ENCODE assay signal across 12 cellular contexts in the genomic region with DNA sequence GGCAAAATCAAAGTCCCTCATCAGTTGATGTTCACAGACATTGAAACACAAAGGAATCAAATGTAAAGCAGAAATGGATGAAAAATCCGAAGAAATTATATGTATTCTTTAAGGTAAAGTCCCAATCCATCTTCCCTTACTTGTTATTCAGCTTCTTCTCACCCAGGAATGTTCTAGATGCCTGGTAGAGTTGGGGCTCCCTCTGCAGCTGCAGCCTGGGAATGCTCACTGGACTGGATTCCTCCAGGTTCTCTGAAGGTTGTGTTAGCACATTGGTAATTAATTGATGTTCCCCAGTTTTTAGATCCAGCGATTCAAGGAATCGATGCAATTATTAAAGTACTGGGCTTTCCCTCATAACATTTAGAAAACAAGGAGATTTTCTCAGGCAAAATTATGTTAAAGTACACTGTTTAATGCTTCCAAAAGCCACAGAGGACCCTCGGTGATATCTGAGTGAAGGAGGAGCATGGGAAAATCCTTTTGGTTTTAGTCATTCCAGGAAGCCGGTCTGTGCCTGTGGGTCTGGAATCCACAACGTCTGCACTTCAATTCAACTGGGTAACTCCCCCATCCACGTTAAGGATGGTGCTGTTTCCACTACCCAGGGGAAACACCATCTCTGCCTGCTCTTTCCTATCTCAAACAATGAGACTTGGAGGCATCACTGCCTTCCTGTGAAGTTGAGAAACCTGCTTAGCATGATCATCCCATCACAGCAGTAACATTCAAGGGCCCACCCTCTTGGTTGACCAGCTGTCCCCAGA. TPM values are rescaled to one million over a fixed set of nuclear protein-coding genes. Genes with fewer than 3 reads are reported as not detected.
A peak's percentile ranks its signal among the peaks of the same experiment; 100 is the strongest.
DNase-seq lines count a peak whose midpoint lies in the region; ATAC-seq and TF ChIP-seq lines count a peak whose summit lies in the region.
"Had no signal": no experiment of that assay in that cellular context is flagged by ENCODE, and none has a peak within 500 bp of the region (broad histone marks: within the 10 kb centered on the region; RNA-seq: fewer than 3 reads in every experiment).

No MANE protein-coding gene starts in this region.

- H3K4me1 ChIP-seq in breast epithelium (no peaks in the 10 kb centered on the region), adipocyte (ENCODE audit: control insufficient read depth, insufficient read depth, low read length) (peaks cover 11% of the 10 kb centered on the region)

- BruUV-seq in MCF 10A (replicated peaks; lab: Mats Ljungman, UMichigan) = no TSS peak

- TF ChIP-seq CTCF in MCF 10A (IDR thresholded peaks at IDR 0.05; ENCODE audit: unreplicated experiment) (peak; percentile 24), breast epithelium (IDR thresholded peaks at IDR 0.05) (no peak), fibroblast of villous mesenchyme (IDR thresholded peaks at IDR 0.05; ENCODE audit: insufficient read depth, low read depth, low read length) (peak; percentile 53), type B pancreatic cell (conservative IDR thresholded peaks at IDR 0.05) (peak; percentile 28)

- H3K36me3 Mint-ChIP-seq in MCF 10A (ENCODE audit: insufficient read depth, unreplicated experiment) (no peaks in the 10 kb centered on the region), type B pancreatic cell (no peaks in the 10 kb centered on the region)

- no peak overlapping the region for H3K4me3 Mint-ChIP-seq in MCF 10A (ENCODE audit: unreplicated experiment)
- no peak overlapping the region for H3K4me3 Mint-ChIP-seq in type B pancreatic cell

- H3K9me3 Mint-ChIP-seq in MCF 10A (ENCODE audit: unreplicated experiment) (no peaks in the 10 kb centered on the region), type B pancreatic cell (no peaks in the 10 kb centered on the region)

- H3K27me3 ChIP-seq in breast epithelium (no peaks in the 10 kb centered on the region), adipocyte (replicated peaks; ENCODE audit: control insufficient read depth, insufficient read depth, low read length) (peaks cover 51% of the 10 kb centered on the region)

- CTCF ChIA-PET in MCF 10A (lab: Yijun Ruan, JAX) = interaction anchor here (0.6 to 1.1 kb wide), 2 partner anchors 9 to 36 kb away, joined by 3 read pairs; no protein-coding TSS in a partner anchor

- H3K4me3 ChIP-seq in breast epithelium (no peak overlapping the region), adipocyte (ENCODE audit: low read length) (no peak overlapping the region), fibroblast of villous mesenchyme (ENCODE audit: low read depth, low read length) (no peak overlapping the region)

- no peak overlapping the region for H3K27ac ChIP-seq in breast epithelium

- DNase-seq in MCF 10A (ENCODE audit: unreplicated experiment) = peak; percentile 27
- no peak for DNase-seq in breast epithelium (ENCODE audit: low spot score in 2 of 2)
- DNase-seq in adipocyte (ENCODE audit: low read depth) = peak; percentile 25
- peak; percentile 24 for DNase-seq in fibroblast of villous mesenchyme (ENCODE audit: low read depth)
- no peak for DNase-seq in type B pancreatic cell (ENCODE audit: extremely low spot score, unreplicated experiment)
- no peak for DNase-seq in NCI-H526 (lab: John Stamatoyannopoulos, UW)
- no peak for DNase-seq in NCI-H774 (lab: John Stamatoyannopoulos, UW)
- DNase-seq: aorta, KG1, NCI-H2171 had no signal

- intact Hi-C loops in MCF 10A (cut with micrococcal nuclease) (loop anchor here (1.0 kb wide), 1 partner anchor 170 kb away; no protein-coding TSS in a partner anchor), breast epithelium (cut with DNase I; ENCODE audit: low total_unique reads) (no loop called here)

- POLR2A ChIA-PET in MCF 10A (lab: Yijun Ruan, JAX) = interaction anchor here (0.6 kb wide), 1 partner anchor 94 kb away, joined by 5 read pairs; no protein-coding TSS in a partner anchor

- TF ChIP-seq POLR2A in breast epithelium (IDR thresholded peaks at IDR 0.05) = no peak

- ATAC-seq in HG02973 (IDR thresholded peaks at IDR 0.05; ENCODE audit: unreplicated experiment) = no peak

- H3K27me3 Mint-ChIP-seq in MCF 10A (ENCODE audit: insufficient read depth, unreplicated experiment) = no peaks in the 10 kb centered on the region
- no peaks in the 10 kb centered on the region for H3K27me3 Mint-ChIP-seq in type B pancreatic cell

- H3K9ac ChIP-seq in adipocyte (ENCODE audit: low read length) = no peak overlapping the region

- H3K9me3 ChIP-seq in breast epithelium = no peaks in the 10 kb centered on the region
- H3K9me3 ChIP-seq in adipocyte (ENCODE audit: control insufficient read depth, low read length) = no peaks in the 10 kb centered on the region

- H3K27ac Mint-ChIP-seq in MCF 10A (ENCODE audit: low read depth, unreplicated experiment) = no peak overlapping the region
- no peak overlapping the region for H3K27ac Mint-ChIP-seq in type B pancreatic cell

- H3K4me1 Mint-ChIP-seq in MCF 10A (ENCODE audit: insufficient read depth, unreplicated experiment) = no peaks in the 10 kb centered on the region
- H3K4me1 Mint-ChIP-seq in type B pancreatic cell (ENCODE audit: unreplicated experiment) = no peaks in the 10 kb centered on the region

- H3K36me3 ChIP-seq in breast epithelium = no peaks in the 10 kb centered on the region
- no peaks in the 10 kb centered on the region for H3K36me3 ChIP-seq in adipocyte (ENCODE audit: control insufficient read depth, insufficient read depth, low read length, severe bottlenecking)

RNA-seq across cellular contexts. Expression of a gene that starts 22.0 kb away (rescaled TPM):
- total RNA-seq in MCF 10A (2022) (not detected in 2 replicates), breast epithelium (under 1 TPM in 1 of 3 donors, not detected in 2; 0.32 TPM), fibroblast of villous mesenchyme (not detected in 2 replicates), type B pancreatic cell (ENCODE audit: low replicate concordance) (not detected in 2 replicates)
- total RNA-seq: aorta, lower leg skin had no signal

Comparison
In these comparisons a context has a peak if more than half of its experiments do, and no peak if none do; other contexts are left out.
1. DNase-seq: peak in MCF 10A (single experiment), adipocyte (single experiment) and fibroblast of villous mesenchyme (single experiment); none in breast epithelium (0 of 2), type B pancreatic cell (single experiment), NCI-H526 (0 of 2) and NCI-H774 (single experiment).
2. CTCF ChIP-seq: peak in MCF 10A (single experiment), fibroblast of villous mesenchyme (single experiment) and type B pancreatic cell (single experiment); none in breast epithelium (0 of 3).